ENCODE assay signal across 17 cellular contexts in the genomic region with DNA sequence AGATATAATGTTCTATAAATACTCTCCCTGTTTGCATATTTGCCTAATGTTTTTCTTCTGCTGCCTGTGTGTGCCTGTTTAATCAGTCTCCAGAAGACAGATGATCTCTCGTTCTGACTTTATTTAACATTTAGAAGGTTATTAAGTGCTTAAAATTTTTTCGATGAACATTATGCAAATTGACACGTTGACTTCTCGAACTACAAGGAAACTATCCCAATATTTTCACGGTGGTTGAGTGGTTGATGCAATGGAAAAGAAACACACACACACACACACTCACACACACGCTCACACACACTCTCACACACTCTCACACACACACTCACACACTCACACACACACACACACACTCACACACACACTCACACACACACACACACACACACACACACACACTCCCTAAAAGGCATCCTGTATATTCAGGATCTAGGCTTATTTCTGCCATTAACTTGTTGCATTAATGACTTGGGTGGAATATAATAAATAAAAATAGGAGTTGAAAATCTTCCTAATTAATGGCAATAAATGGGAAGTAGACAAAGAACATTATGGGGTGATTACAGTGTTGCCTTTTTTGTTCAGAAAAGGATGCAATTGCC.
DNase-seq lines count a peak whose midpoint lies in the region; ATAC-seq, FAIRE-seq and TF ChIP-seq lines count a peak whose summit lies in the region.
"Had no signal": no experiment of that assay in that cellular context is flagged by ENCODE, and none has a peak within 500 bp of the region (broad histone marks: within the 10 kb centered on the region; RNA-seq: fewer than 3 reads in every experiment).

No MANE protein-coding gene starts in this region.

- no peaks in the 10 kb centered on the region for H3K9me1 ChIP-seq in endothelial cell of umbilical vein (replicated peaks; ENCODE audit: control insufficient read depth, extremely low read depth, insufficient read depth, low read length)

- DNase-seq in RWPE2 (ENCODE audit: low spot score) (no peak), endothelial cell of umbilical vein (ENCODE audit: low read depth, low spot score) (no peak), osteocyte (ENCODE audit: extremely low spot score, unreplicated experiment) (no peak), glutamatergic neuron (no peak), DMS79 treated with DMSO at 0.1 percent for 48 hours (lab: John Stamatoyannopoulos, UW) (no peak), HEK293T (ENCODE audit: extremely low spot score) (no peak)
- DNase-seq: Calu3; CD4-positive, alpha-beta T cell; NCI-H1436 treated with DMSO at 0.1 percent for 48 hours; NCI-H2081 treated with DMSO at 0.1 percent for 48 hours; NCI-H69; NK-92 treated with Interleukin-12 subunit alpha and Interleukin-12 subunit beta, amount 100 ng/mL, for 24 hours had no signal

- no peak for TF ChIP-seq POLR2A in endothelial cell of umbilical vein (IDR thresholded peaks at IDR 0.05; ENCODE audit: low read depth, low read length)

- CTCF ChIA-PET in endothelial cell of umbilical vein (lab: Charles Lee), result interaction anchor here (0.7 to 2.4 kb wide), 5 partner anchors 10 to 210 kb away, joined by 3 to 18 read pairs (median 4); no protein-coding TSS in a partner anchor
- CTCF ChIA-PET in HEK293T (lab: Yijun Ruan, JAX), result no interaction called here

- peaks cover 90% of the 10 kb centered on the region for H3K79me2 ChIP-seq in endothelial cell of umbilical vein (ENCODE audit: control insufficient read depth, insufficient read depth, low read length)

- no peak overlapping the region for H3K4me2 ChIP-seq in endothelial cell of umbilical vein (ENCODE audit: insufficient read depth, low read length)

- H3K36me3 Mint-ChIP-seq in osteocyte (ENCODE audit: unreplicated experiment) (peaks cover 11% of the 10 kb centered on the region), glutamatergic neuron (ENCODE audit: unreplicated experiment) (no peaks in the 10 kb centered on the region)

- intact Hi-C loops in endothelial cell of umbilical vein (cut with micrococcal nuclease), result loop anchor here (2.0 to 5.0 kb wide), 3 partner anchors 38 to 125 kb away; no protein-coding TSS in a partner anchor

- no peaks in the 10 kb centered on the region for H3K9me3 Mint-ChIP-seq in osteocyte (ENCODE audit: unreplicated experiment)
- H3K9me3 Mint-ChIP-seq in glutamatergic neuron (ENCODE audit: unreplicated experiment), result peaks cover 5% of the 10 kb centered on the region
- H3K9me3 Mint-ChIP-seq: CD4-positive, alpha-beta T cell had no signal

- dilution Hi-C loops in endothelial cell of umbilical vein (cut with MboI; ENCODE audit: extremely low pct_ligation_motif_present, low sequenced_read_pairs), result no loop called here

- no peak for FAIRE-seq in endothelial cell of umbilical vein (lab: Jason Lieb, UNC)
- FAIRE-seq: G401.6, K562 had no signal

- H2AFZ ChIP-seq in endothelial cell of umbilical vein (ENCODE audit: low read depth, low read length), result no peak overlapping the region

- no peaks in the 10 kb centered on the region for H3K36me3 ChIP-seq in HUES48 (ENCODE audit: control insufficient read depth, insufficient read depth, low read length)
- H3K36me3 ChIP-seq in RWPE2 (ENCODE audit: low read depth), result no peaks in the 10 kb centered on the region
- peaks cover 0 to 2% of the 10 kb centered on the region in 2 experiments for H3K36me3 ChIP-seq in endothelial cell of umbilical vein (ENCODE audit: control insufficient read depth in 2 of 2, extremely low read depth in 1 of 2, insufficient read depth in 2 of 2, low read length in 2 of 2)

- H3K4me1 Mint-ChIP-seq in osteocyte (ENCODE audit: unreplicated experiment), result peaks cover 45% of the 10 kb centered on the region
- H3K4me1 Mint-ChIP-seq in glutamatergic neuron (ENCODE audit: low read depth, unreplicated experiment), result peaks cover 15% of the 10 kb centered on the region

- H3K27ac Mint-ChIP-seq in osteocyte (ENCODE audit: unreplicated experiment) (peak overlapping the region; percentile 35), glutamatergic neuron (ENCODE audit: unreplicated experiment) (no peak overlapping the region)
- H3K27ac Mint-ChIP-seq: B cell; CD4-positive, alpha-beta T cell had no signal

- H3K4me3 ChIP-seq in HUES48 (ENCODE audit: low read depth, low read length), result no peak overlapping the region
- H3K4me3 ChIP-seq in RWPE2 (ENCODE audit: severe bottlenecking), result no peak overlapping the region
- no peak overlapping the region for H3K4me3 ChIP-seq in endothelial cell of umbilical vein (replicated peaks in 1 of 3; ENCODE audit: insufficient read depth in 1 of 3, low read depth in 1 of 3, low read length in 3 of 3)
- H3K4me3 ChIP-seq: K562 had no signal

- POLR2A ChIA-PET in endothelial cell of umbilical vein (lab: Charles Lee), result no interaction called here
- POLR2A ChIA-PET in HEK293T (lab: Yijun Ruan, JAX), result no interaction called here

- no peaks in the 10 kb centered on the region for H3K27me3 ChIP-seq in HUES48 (ENCODE audit: control insufficient read depth, insufficient read depth, low read length)
- no peaks in the 10 kb centered on the region for H3K27me3 ChIP-seq in RWPE2 (ENCODE audit: insufficient read depth, poor library complexity, severe bottlenecking)
- H3K27me3 ChIP-seq in endothelial cell of umbilical vein (ENCODE audit: control insufficient read depth in 2 of 2, insufficient read depth in 2 of 2, low read length in 2 of 2), result no peaks in the 10 kb centered on the region

- H3K4me3 Mint-ChIP-seq in osteocyte (ENCODE audit: unreplicated experiment) (no peak overlapping the region), glutamatergic neuron (ENCODE audit: unreplicated experiment) (no peak overlapping the region)
- H3K4me3 Mint-ChIP-seq: B cell; CD4-positive, alpha-beta T cell had no signal

- H3K9me3 ChIP-seq in HUES48 (ENCODE audit: control insufficient read depth, insufficient read depth, low read length) (no peaks in the 10 kb centered on the region), RWPE2 (ENCODE audit: severe bottlenecking) (no peaks in the 10 kb centered on the region), endothelial cell of umbilical vein (replicated peaks; ENCODE audit: control insufficient read depth, insufficient read depth, low read length) (no peaks in the 10 kb centered on the region)

- no peaks in the 10 kb centered on the region for H4K20me1 ChIP-seq in endothelial cell of umbilical vein (replicated peaks; ENCODE audit: control insufficient read depth, extremely low read depth, insufficient read depth, low read length)

- H3K27ac ChIP-seq in HUES48 (ENCODE audit: low read depth, low read length) (peak overlapping the region; percentile 97), RWPE2 (ENCODE audit: poor library complexity, severe bottlenecking) (peak overlapping the region; percentile 89), endothelial cell of umbilical vein (ENCODE audit: insufficient read depth, low read depth, low read length) (peak overlapping the region; percentile 99)

- no peak overlapping the region for H3K9ac ChIP-seq in HUES48 (ENCODE audit: low read depth, low read length)
- no peak overlapping the region for H3K9ac ChIP-seq in endothelial cell of umbilical vein (replicated peaks; ENCODE audit: extremely low read depth, insufficient read depth, low read length)

- H3K4me1 ChIP-seq in HUES48 (ENCODE audit: control insufficient read depth, insufficient read depth, low read length) (peaks cover 38% of the 10 kb centered on the region), RWPE2 (ENCODE audit: insufficient read depth, poor library complexity, severe bottlenecking) (peaks cover 13% of the 10 kb centered on the region), endothelial cell of umbilical vein (ENCODE audit: control insufficient read depth, extremely low read depth, insufficient read depth, low read length) (peaks cover 75% of the 10 kb centered on the region)

- no TSS peak for BruUV-seq in endothelial cell of umbilical vein (replicated peaks; lab: Mats Ljungman, UMichigan)

- TF ChIP-seq CTCF in RWPE2 (IDR thresholded peaks at IDR 0.05; ENCODE audit: poor library complexity, severe bottlenecking) (no peak), endothelial cell of umbilical vein (IDR thresholded peaks at IDR 0.05; ENCODE audit: extremely low read depth in 1 of 2, insufficient read depth in 1 of 2, low read depth in 1 of 2, low read length in 2 of 2) (no peak), osteocyte (IDR thresholded peaks at IDR 0.05) (no peak), glutamatergic neuron (IDR thresholded peaks at IDR 0.05; ENCODE audit: partially characterized antibody, unreplicated experiment) (no peak)

- H3K27me3 Mint-ChIP-seq in osteocyte (ENCODE audit: unreplicated experiment), result no peaks in the 10 kb centered on the region
- H3K27me3 Mint-ChIP-seq in glutamatergic neuron (ENCODE audit: unreplicated experiment), result peaks cover 7% of the 10 kb centered on the region

- no peak for ATAC-seq in RWPE2 (ENCODE audit: low read depth)
- no peak for ATAC-seq in HG03442 (IDR thresholded peaks at IDR 0.05; ENCODE audit: unreplicated experiment)
- ATAC-seq: K562 had no signal

TF ChIP-seq in endothelial cell of umbilical vein, 7 proteins besides CTCF, POLR2A, EP300 and RAD21:
- no peak for TF ChIP-seq MYC (IDR thresholded peaks at IDR 0.05; ENCODE audit: low read depth, low read length)
- no peak for TF ChIP-seq JUN (IDR thresholded peaks at IDR 0.05; ENCODE audit: borderline replicate concordance, insufficient read depth, insufficient read length, low read depth)

TF ChIP-seq in HEK293T, 16 proteins besides CTCF, POLR2A, EP300 and RAD21 (continues in another document):
- no peak for TF ChIP-seq NFRKB (IDR thresholded peaks at IDR 0.05)
- TF ChIP-seq FOXK2 (IDR thresholded peaks at IDR 0.05), result no peak
- TF ChIP-seq ELF4 (IDR thresholded peaks at IDR 0.05), result no peak
- no peak for TF ChIP-seq L3MBTL2 (conservative IDR thresholded peaks at IDR 0.05)
- TF ChIP-seq LEF1 (IDR thresholded peaks at IDR 0.05; ENCODE audit: borderline replicate concordance), result no peak
- TF ChIP-seq TARDBP (IDR thresholded peaks at IDR 0.05), result no peak
- no peak for TF ChIP-seq CTBP1 (IDR thresholded peaks at IDR 0.05; ENCODE audit: borderline replicate concordance)
- no peak for TF ChIP-seq ZNF384 (IDR thresholded peaks at IDR 0.05)
- no peak for TF ChIP-seq BHLHE40 (IDR thresholded peaks at IDR 0.05; ENCODE audit: borderline replicate concordance)
- no peak for TF ChIP-seq ARNT (IDR thresholded peaks at IDR 0.05)
- TF ChIP-seq, protein P1, sequence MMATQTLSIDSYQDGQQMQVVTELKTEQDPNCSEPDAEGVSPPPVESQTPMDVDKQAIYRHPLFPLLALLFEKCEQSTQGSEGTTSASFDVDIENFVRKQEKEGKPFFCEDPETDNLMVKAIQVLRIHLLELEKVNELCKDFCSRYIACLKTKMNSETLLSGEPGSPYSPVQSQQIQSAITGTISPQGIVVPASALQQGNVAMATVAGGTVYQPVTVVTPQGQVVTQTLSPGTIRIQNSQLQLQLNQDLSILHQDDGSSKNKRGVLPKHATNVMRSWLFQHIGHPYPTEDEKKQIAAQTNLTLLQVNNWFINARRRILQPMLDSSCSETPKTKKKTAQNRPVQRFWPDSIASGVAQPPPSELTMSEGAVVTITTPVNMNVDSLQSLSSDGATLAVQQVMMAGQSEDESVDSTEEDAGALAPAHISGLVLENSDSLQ (IDR thresholded peaks at IDR 0.05), result no peak
- no peak for TF ChIP-seq HDGF (IDR thresholded peaks at IDR 0.05; ENCODE audit: borderline replicate concordance)
- no peak for TF ChIP-seq FOXM1 (IDR thresholded peaks at IDR 0.05; ENCODE audit: borderline replicate concordance)
- no peak for TF ChIP-seq SUZ12 (IDR thresholded peaks at IDR 0.05)
